8 cellular contexts compared by ENCODE assay signal in the genomic region with DNA sequence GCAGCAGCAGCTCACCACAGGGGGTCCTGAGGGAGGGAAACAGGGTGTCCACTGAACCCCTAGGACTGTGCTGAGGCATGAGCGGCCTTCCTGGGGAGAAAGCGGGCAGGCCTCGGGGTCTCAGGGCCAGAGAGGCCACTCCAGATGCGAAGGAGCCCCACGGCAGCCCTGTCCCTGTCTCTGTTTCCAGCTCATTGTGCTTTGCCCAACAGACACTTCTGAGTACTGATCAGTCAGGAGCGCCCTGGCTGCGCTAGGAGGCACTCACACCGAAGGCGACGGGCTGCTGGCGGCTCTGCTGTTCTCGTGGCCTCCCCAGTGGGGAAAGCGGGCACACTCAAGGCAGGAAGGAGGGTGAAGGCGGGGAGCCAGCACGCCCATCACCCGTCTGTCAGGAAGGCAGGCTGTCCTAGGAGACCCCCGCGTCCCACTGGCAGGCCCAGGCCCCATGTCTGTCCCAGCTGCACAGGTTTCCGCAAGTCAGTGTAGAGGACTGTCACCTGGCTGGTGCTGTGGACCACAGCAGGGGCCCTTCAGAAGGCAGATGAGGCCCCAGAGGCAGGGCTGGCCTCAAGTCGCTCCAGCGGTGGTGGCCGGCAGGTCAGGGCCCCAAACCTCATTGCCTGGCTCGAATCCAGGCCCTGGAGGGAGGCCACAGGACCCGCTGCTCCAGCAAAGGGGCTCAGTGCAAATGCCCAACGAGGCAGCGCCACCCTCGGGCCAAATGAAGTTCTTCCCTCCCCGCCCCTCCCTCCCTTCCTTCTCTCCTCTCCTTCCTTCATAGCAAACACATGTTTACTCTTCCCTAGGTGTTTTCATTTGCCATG. TPM values are rescaled to one million over a fixed set of nuclear protein-coding genes. Genes with fewer than 3 reads are reported as not detected.
DNase-seq lines count a peak whose midpoint lies in the region; ATAC-seq and TF ChIP-seq lines count a peak whose summit lies in the region.

No MANE protein-coding gene starts in this region.

- no peak for TF ChIP-seq POLR2A in vagina (IDR thresholded peaks at IDR 0.05)

- H3K4me3 ChIP-seq in SU-DHL-6 (ENCODE audit: insufficient read depth, low read length, poor library complexity, severe bottlenecking) (peak overlapping the region; percentile 45), lower lobe of right lung (no peak overlapping the region), vagina (no peak overlapping the region)

- no peaks in the 10 kb centered on the region for H3K9me3 ChIP-seq in SU-DHL-6 (ENCODE audit: insufficient read depth, low read length)
- H3K9me3 ChIP-seq in lower lobe of right lung: no peaks in the 10 kb centered on the region
- H3K9me3 ChIP-seq in vagina: no peaks in the 10 kb centered on the region

- H3K27ac ChIP-seq in SU-DHL-6 (ENCODE audit: low read depth, low read length): peak overlapping the region; percentile 92
- H3K27ac ChIP-seq in lower lobe of right lung: no peak overlapping the region
- H3K27ac ChIP-seq in vagina: no peak overlapping the region

- no peaks in the 10 kb centered on the region for H3K9me2 ChIP-seq in SU-DHL-6 (replicated peaks; ENCODE audit: insufficient read depth, low read length)

- H4K20me1 ChIP-seq in SU-DHL-6 (ENCODE audit: low read depth, low read length): no peaks in the 10 kb centered on the region

- H3K36me3 ChIP-seq in SU-DHL-6 (ENCODE audit: low read length) (0 out of 2 replicates have a peak, but pooled peaks cover 6% of the 10 kb centered on the region), lower lobe of right lung (no peaks in the 10 kb centered on the region), vagina (no peaks in the 10 kb centered on the region)

- H2AFZ ChIP-seq in SU-DHL-6 (ENCODE audit: low read depth, low read length, severe bottlenecking): peak overlapping the region; percentile 52

- H3K9ac ChIP-seq in SU-DHL-6 (ENCODE audit: low read length): peak overlapping the region; percentile 51

- TF ChIP-seq CTCF in SU-DHL-6 (IDR thresholded peaks at IDR 0.05; ENCODE audit: insufficient read depth, low read length, poor library complexity, severe bottlenecking) (peak; percentile 41), lower lobe of right lung (IDR thresholded peaks at IDR 0.05) (peak; percentile 20), vagina (IDR thresholded peaks at IDR 0.05) (no peak)

- H3K4me2 ChIP-seq in SU-DHL-6 (ENCODE audit: low read depth, low read length, poor library complexity, severe bottlenecking): peak overlapping the region; percentile 69

- peaks cover 24% of the 10 kb centered on the region for H3F3A ChIP-seq in SU-DHL-6 (ENCODE audit: insufficient read depth)

- peak; percentile 21 for DNase-seq in activated CD4-positive, CD25-positive, alpha-beta regulatory T cell treated with anti-CD3 and anti-CD28 coated beads, Interleukin-2, amount 50 U/mL, for 72 hours
- no peak for DNase-seq in activated CD4-positive, CD25-positive, alpha-beta regulatory T cell (lab: John Stamatoyannopoulos, UW)
- DNase-seq in lower lobe of right lung (peak; percentile 47), T1000 (lab: John Stamatoyannopoulos, UW) (no peak), NCI-H2029 treated with DMSO at 0.1 percent for 48 hours (lab: John Stamatoyannopoulos, UW) (no peak), vagina (ENCODE audit: extremely low spot score in 2 of 2) (no peak)

- H3K4me1 ChIP-seq in lower lobe of right lung (peaks cover 13% of the 10 kb centered on the region), vagina (no peaks in the 10 kb centered on the region)

- no peaks in the 10 kb centered on the region for H3K79me2 ChIP-seq in SU-DHL-6 (ENCODE audit: insufficient read depth, low read length)

- ATAC-seq in HG02870 (IDR thresholded peaks at IDR 0.05; ENCODE audit: unreplicated experiment): peak; percentile 7
- no peak for ATAC-seq in lower lobe of right lung

- intact Hi-C loops in lower lobe of right lung (cut with DNase I) (no loop called here), vagina (cut with DNase I) (no loop called here)

- H3K27me3 ChIP-seq in SU-DHL-6 (ENCODE audit: low read length) (no peaks in the 10 kb centered on the region), lower lobe of right lung (ENCODE audit: low read depth) (no peaks in the 10 kb centered on the region), vagina (no peaks in the 10 kb centered on the region)

RNA-seq across cellular contexts. Expression of gene ESPNL, which starts 6.8 kb away (rescaled TPM):
- 0.09 TPM for total RNA-seq in lower lobe of right lung
- total RNA-seq in vagina: 0.74 TPM

RNA-seq across cellular contexts. Expression of gene KLHL30, which starts 31.6 kb away (rescaled TPM):
- 0.71 TPM for total RNA-seq in lower lobe of right lung
- total RNA-seq in vagina: 0.25 TPM

RNA-seq across cellular contexts. Expression of gene SCLY, which starts 46.1 kb away (rescaled TPM):
- total RNA-seq in lower lobe of right lung: 12.4 TPM
- total RNA-seq in vagina: 13.5 TPM

RNA-seq across cellular contexts. Expression of gene ERFE, which starts 51.9 kb away (rescaled TPM):
- not detected for total RNA-seq in lower lobe of right lung
- not detected for total RNA-seq in vagina

Comparison
In these comparisons a context has a peak if more than half of its experiments do, and no peak if none do; other contexts are left out.
1. DNase-seq: peak in activated CD4-positive, CD25-positive, alpha-beta regulatory T cell treated with anti-CD3 and anti-CD28 coated beads, Interleukin-2, amount 50 U/mL, for 72 hours (single experiment) and lower lobe of right lung (single experiment); none in activated CD4-positive, CD25-positive, alpha-beta regulatory T cell (0 of 4), T1000 (single experiment), NCI-H2029 treated with DMSO at 0.1 percent for 48 hours (single experiment) and vagina (0 of 2).
2. CTCF ChIP-seq: peak in SU-DHL-6 (single experiment) and lower lobe of right lung (single experiment); none in vagina (0 of 3).